Comparison of ENCODE assay signal across 27 cellular contexts in genomic region chr21:40964691-40965090, GRCh38.
"Had no signal": no experiment of that assay in that cellular context is flagged by ENCODE, and none has a peak within 500 bp of the region (broad histone marks: within the 10 kb centered on the region; RNA-seq: fewer than 3 reads in every experiment).

No MANE protein-coding gene starts in this region.

- H3K4me3 Mint-ChIP-seq: immature natural killer cell; mesothelial cell of epicardium; naive B cell; natural killer cell treated with Interleukin-12 subunit alpha and Interleukin-12 subunit beta and Interleukin-15 and Interleukin-18, amount 100 ng/mL, for 72 hours; stimulated activated memory B cell treated with anti-CD40 and anti-IgM and Interleukin-4, amounts not matched to agents 10 μg/mL and 1 μg/mL and 100 μg/mL, for 72 hours; type B pancreatic cell had no signal

- H3K9me3 ChIP-seq: colonic mucosa, esophagus squamous epithelium, mucosa of descending colon, prostate gland, testis, tibial artery had no signal

- H3K4me1 Mint-ChIP-seq: immature natural killer cell; mesothelial cell of epicardium; naive B cell; stimulated activated memory B cell treated with anti-CD40 and anti-IgM and Interleukin-4, amounts not matched to agents 10 μg/mL and 1 μg/mL and 100 μg/mL, for 72 hours had no signal

- H3K4me1 ChIP-seq: colonic mucosa, esophagus squamous epithelium, prostate gland, right atrium auricular region, testis, tibial artery had no signal

- H3K9me3 Mint-ChIP-seq: type B pancreatic cell had no signal

- H3K27ac ChIP-seq: colonic mucosa, esophagus squamous epithelium, prostate gland, right atrium auricular region, testis, tibial artery had no signal

- H3K27ac Mint-ChIP-seq: immature natural killer cell; mesothelial cell of epicardium; naive B cell; natural killer cell treated with Interleukin-12 subunit alpha and Interleukin-12 subunit beta and Interleukin-15 and Interleukin-18, amount 100 ng/mL, for 72 hours; stimulated activated memory B cell treated with anti-CD40 and anti-IgM and Interleukin-4, amounts not matched to agents 10 μg/mL and 1 μg/mL and 100 μg/mL, for 72 hours; type B pancreatic cell had no signal

- H3K27me3 ChIP-seq: colonic mucosa, esophagus squamous epithelium, right atrium auricular region, testis, tibial artery had no signal

- H3K4me3 ChIP-seq: colonic mucosa, esophagus squamous epithelium, lung, mucosa of descending colon, prostate gland, right atrium auricular region, testis, tibial artery had no signal

- H3K36me3 Mint-ChIP-seq: immature natural killer cell; mesothelial cell of epicardium; natural killer cell treated with Interleukin-12 subunit alpha and Interleukin-12 subunit beta and Interleukin-15 and Interleukin-18, amount 100 ng/mL, for 72 hours; stimulated activated memory B cell treated with anti-CD40 and anti-IgM and Interleukin-4, amounts not matched to agents 10 μg/mL and 1 μg/mL and 100 μg/mL, for 72 hours; type B pancreatic cell had no signal

- ATAC-seq: left ventricle myocardium superior; mucosa of descending colon; natural killer cell treated with Interleukin-12 subunit alpha and Interleukin-12 subunit beta and Interleukin-15 and Interleukin-18, amount 100 ng/mL, for 72 hours; sciatic nerve; stimulated activated memory B cell treated with anti-CD40 and anti-IgM and Interleukin-4, amounts not matched to agents 10 μg/mL and 1 μg/mL and 100 μg/mL, for 72 hours; stimulated activated naive CD8-positive, alpha-beta T cell treated with anti-CD3 and anti-CD28 coated beads, Interleukin-15, Interleukin-2, amounts not matched to agents 100 U/mL and 50 U/mL, for 24 hours had no signal

- DNase-seq: colonic mucosa; dermis blood vessel endothelial cell; effector memory CD4-positive, alpha-beta T cell; esophagus squamous epithelium; hypothalamus; immature natural killer cell; islet precursor cell; left ventricle myocardium superior; mesenchymal stem cell; mucosa of descending colon; naive B cell; nucleus accumbens; stimulated activated CD4-positive, alpha-beta T cell treated with anti-CD3 and anti-CD28 coated beads, Interleukin-2, amount 100 ng/mL, for 24 hours; stimulated activated CD4-positive, alpha-beta T cell treated with anti-CD3 and anti-CD28 coated beads, Interleukin-4, amount 100 ng/mL, for 4 hours; stimulated activated naive CD8-positive, alpha-beta T cell treated with anti-CD3 and anti-CD28 coated beads, Interleukin-15, Interleukin-2, amounts not matched to agents 100 U/mL and 50 U/mL, for 24 hours; substantia nigra; testis; tibial artery had no signal

- H3K27me3 Mint-ChIP-seq: natural killer cell treated with Interleukin-12 subunit alpha and Interleukin-12 subunit beta and Interleukin-15 and Interleukin-18, amount 100 ng/mL, for 72 hours had no signal

- H3K36me3 ChIP-seq: colonic mucosa, esophagus squamous epithelium, prostate gland, right atrium auricular region, tibial artery had no signal

- FAIRE-seq: endothelial cell of umbilical vein had no signal
